Comparison of ENCODE assay signal across 14 cellular contexts in genomic region chr11:779120-779954, GRCh38. TPM values are rescaled to one million over a fixed set of nuclear protein-coding genes. Genes with fewer than 3 reads are reported as not detected.
DNase-seq lines count a peak whose midpoint lies in the region; ATAC-seq and TF ChIP-seq lines count a peak whose summit lies in the region.
"Had no signal": no experiment of that assay in that cellular context is flagged by ENCODE, and none has a peak within 500 bp of the region (broad histone marks: within the 10 kb centered on the region; RNA-seq: fewer than 3 reads in every experiment).

No MANE protein-coding gene starts in this region.

- no peak overlapping the region for H3K4me3 ChIP-seq in OCI-LY3 (ENCODE audit: low read length)

- peak overlapping the region; percentile 33 for H3K27ac Mint-ChIP-seq in activated T-cell treated with anti-CD3 and anti-CD28 coated beads, Interleukin-2, amount 50 U/mL, for 24 hours
- H3K27ac Mint-ChIP-seq in chondrocyte (ENCODE audit: unreplicated experiment) (no peak overlapping the region), progenitor cell of endocrine pancreas (no peak overlapping the region)

- peaks cover 50% of the 10 kb centered on the region for H3K36me3 Mint-ChIP-seq in activated T-cell treated with anti-CD3 and anti-CD28 coated beads, Interleukin-2, amount 50 U/mL, for 24 hours (ENCODE audit: low read depth)
- peaks cover 3% of the 10 kb centered on the region for H3K36me3 Mint-ChIP-seq in chondrocyte (ENCODE audit: low read depth)
- peaks cover 3% of the 10 kb centered on the region for H3K36me3 Mint-ChIP-seq in progenitor cell of endocrine pancreas (ENCODE audit: insufficient read depth)

- no peak overlapping the region for H2AFZ ChIP-seq in OCI-LY3 (ENCODE audit: low read depth, low read length)

- ATAC-seq in GM19023 (IDR thresholded peaks at IDR 0.05; ENCODE audit: unreplicated experiment): no peak

- H3K9me3 ChIP-seq in OCI-LY3 (ENCODE audit: insufficient read depth, low read length): no peaks in the 10 kb centered on the region
- H3K9me3 ChIP-seq: ascending aorta, tibial nerve had no signal

- peaks cover 6% of the 10 kb centered on the region for H3K36me3 ChIP-seq in OCI-LY3 (replicated peaks; ENCODE audit: low read depth, low read length)
- H3K36me3 ChIP-seq: ascending aorta had no signal

- TF ChIP-seq CTCF in OCI-LY3 (IDR thresholded peaks at IDR 0.05; ENCODE audit: low read depth, low read length) (peak; percentile 12; the same call in 1 of the 2 replicates), chondrocyte (IDR thresholded peaks at IDR 0.05) (no peak), progenitor cell of endocrine pancreas (IDR thresholded peaks at IDR 0.05; ENCODE audit: unreplicated experiment) (no peak)

- no peak overlapping the region for H3K9ac ChIP-seq in OCI-LY3 (ENCODE audit: low read length)

- H3K9me3 Mint-ChIP-seq in activated T-cell treated with anti-CD3 and anti-CD28 coated beads, Interleukin-2, amount 50 U/mL, for 24 hours: no peaks in the 10 kb centered on the region
- H3K9me3 Mint-ChIP-seq in chondrocyte (ENCODE audit: low read depth) (no peaks in the 10 kb centered on the region), progenitor cell of endocrine pancreas (ENCODE audit: low read depth) (no peaks in the 10 kb centered on the region)

- no peak overlapping the region for H3K27ac ChIP-seq in OCI-LY3 (ENCODE audit: low read length)
- H3K27ac ChIP-seq: ascending aorta, tibial nerve had no signal

- peaks cover 13% of the 10 kb centered on the region for H3K4me1 ChIP-seq in OCI-LY3 (ENCODE audit: low read length)

- no peaks in the 10 kb centered on the region for H3K27me3 ChIP-seq in OCI-LY3 (ENCODE audit: low read depth, low read length)
- H3K27me3 ChIP-seq: ascending aorta, tibial nerve had no signal

- no peaks in the 10 kb centered on the region for H3K27me3 Mint-ChIP-seq in activated T-cell treated with anti-CD3 and anti-CD28 coated beads, Interleukin-2, amount 50 U/mL, for 24 hours
- no peaks in the 10 kb centered on the region for H3K27me3 Mint-ChIP-seq in chondrocyte (ENCODE audit: low read depth)
- H3K27me3 Mint-ChIP-seq in progenitor cell of endocrine pancreas: no peaks in the 10 kb centered on the region

- H4K20me1 ChIP-seq in OCI-LY3 (ENCODE audit: insufficient read depth, low read length): peaks cover 17% of the 10 kb centered on the region

- peak overlapping the region; percentile 83 for H3K4me3 Mint-ChIP-seq in activated T-cell treated with anti-CD3 and anti-CD28 coated beads, Interleukin-2, amount 50 U/mL, for 24 hours
- H3K4me3 Mint-ChIP-seq in chondrocyte (ENCODE audit: unreplicated experiment) (peak overlapping the region; percentile 16), progenitor cell of endocrine pancreas (ENCODE audit: low read depth) (peak overlapping the region; percentile 49)

- H3K4me2 ChIP-seq in OCI-LY3 (ENCODE audit: low read length): no peak overlapping the region

- no peak for DNase-seq in activated T-cell treated with anti-CD3 and anti-CD28 coated beads, Interleukin-2, amount 50 U/mL, for 24 hours
- no peak for DNase-seq in activated T-cell treated with anti-CD3 and anti-CD28 coated beads, Interleukin-2, amount 50 U/mL, for 1 hour
- DNase-seq in chondrocyte (ENCODE audit: low spot score): no peak
- DNase-seq in progenitor cell of endocrine pancreas (ENCODE audit: low spot score, unreplicated experiment): no peak
- no peak for DNase-seq in RPMI8226
- no peak for DNase-seq in stimulated activated CD4-positive, alpha-beta T cell treated with anti-CD3 and anti-CD28 coated beads, Interleukin-12 subunit alpha, Interleukin-12 subunit beta, amount 100 ng/mL, for 4 hours
- DNase-seq: activated CD8-positive, alpha-beta memory T cell treated with anti-CD3 and anti-CD28 coated beads for 24 hours; effector CD8-positive, alpha-beta T cell; NCI-H1930; NK-92 treated with Interleukin-12 subunit alpha and Interleukin-12 subunit beta, amount 100 ng/mL, for 24 hours had no signal

- H3K4me1 Mint-ChIP-seq in activated T-cell treated with anti-CD3 and anti-CD28 coated beads, Interleukin-2, amount 50 U/mL, for 24 hours (ENCODE audit: low read depth): peaks cover 33% of the 10 kb centered on the region
- H3K4me1 Mint-ChIP-seq in chondrocyte (ENCODE audit: low read depth): peaks cover 51% of the 10 kb centered on the region
- peaks cover 14% of the 10 kb centered on the region for H3K4me1 Mint-ChIP-seq in progenitor cell of endocrine pancreas (ENCODE audit: low read depth)

- peaks cover 42% of the 10 kb centered on the region for H3K79me2 ChIP-seq in OCI-LY3 (ENCODE audit: low read length)

RNA-seq across cellular contexts. Expression of gene GATD1, which starts 2.0 kb away (rescaled TPM):
- total RNA-seq in chondrocyte (47.2 to 55.0 TPM (median 52.3 TPM) in 3 replicates), progenitor cell of endocrine pancreas (74.1 and 75.4 TPM in 2 replicates)

RNA-seq across cellular contexts. Expression of gene CEND1, which starts 10.6 kb away (rescaled TPM):
- total RNA-seq in chondrocyte: 0.20 to 0.67 TPM (median 0.41 TPM) in 3 replicates
- total RNA-seq in progenitor cell of endocrine pancreas: not detected in 2 replicates
- total RNA-seq: ascending aorta, tibial nerve had no signal

RNA-seq across cellular contexts. Expression of gene SLC25A22, which starts 18.7 kb away (rescaled TPM):
- 15.6 to 24.4 TPM (median 16.0 TPM) in 3 replicates for total RNA-seq in chondrocyte
- 40.5 and 48.9 TPM in 2 replicates for total RNA-seq in progenitor cell of endocrine pancreas

RNA-seq across cellular contexts. Expression of gene PIDD1, which starts 25.7 kb away (rescaled TPM):
- 12.5 to 14.9 TPM (median 12.8 TPM) in 3 replicates for total RNA-seq in chondrocyte
- 33.3 and 35.0 TPM in 2 replicates for total RNA-seq in progenitor cell of endocrine pancreas

RNA-seq across cellular contexts. Expression of gene RPLP2, which starts 30.4 kb away (rescaled TPM):
- total RNA-seq in chondrocyte (1,144 to 1,291 TPM (median 1,171 TPM) in 3 replicates), progenitor cell of endocrine pancreas (1,463 and 1,530 TPM in 2 replicates)

Comparison
In these comparisons a context has a peak if more than half of its experiments do, and no peak if none do; other contexts are left out.
1. H3K4me3 Mint-ChIP-seq: peak in every context shown above with its lines; median percentile 83 in activated T-cell treated with anti-CD3 and anti-CD28 coated beads, Interleukin-2, amount 50 U/mL, for 24 hours; 49 in progenitor cell of endocrine pancreas; 16 in chondrocyte.